In the genomic region with DNA sequence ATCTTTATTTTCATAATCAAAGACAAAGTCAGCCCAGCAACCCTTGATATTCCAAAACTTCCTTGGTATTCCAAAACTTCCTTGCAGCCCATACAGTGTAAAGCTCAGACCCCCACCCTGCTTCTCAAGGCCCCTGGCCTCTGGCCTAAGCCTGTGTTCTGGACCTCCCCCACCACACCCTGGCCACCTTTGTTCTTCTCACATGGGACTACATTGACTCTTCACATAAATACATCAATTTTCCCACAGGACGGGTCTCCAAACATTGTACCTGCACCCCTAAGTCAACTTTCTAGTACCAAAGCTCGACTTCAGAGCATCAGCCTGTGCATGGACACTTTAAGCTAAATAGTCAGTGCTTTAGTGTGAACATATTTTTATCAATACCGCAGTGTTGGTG, we compare ENCODE assay signal across 38 cellular contexts. TPM values are rescaled to one million over a fixed set of nuclear protein-coding genes. Genes with fewer than 3 reads are reported as not detected.
"Had no signal": no experiment of that assay in that cellular context is flagged by ENCODE, and none has a peak within 500 bp of the region (broad histone marks: within the 10 kb centered on the region; RNA-seq: fewer than 3 reads in every experiment).

No MANE protein-coding gene starts in this region.

- H3K36me3 ChIP-seq: MG63 had no signal

- H3K27ac ChIP-seq: KMS-11 had no signal

- H3K27me3 ChIP-seq: MG63 had no signal

- H3K4me3 ChIP-seq: MG63 had no signal

- DNase-seq: Karpas-422, Kasumi-1, KG1, MG63, MM.1S, MV-4-11, NCI-H1048, NCI-H1092, NCI-H1092 treated with DMSO at 0.1 percent for 48 hours, NCI-H1105, NCI-H1105 treated with DMSO at 0.1 percent for 48 hours, NCI-H1417, NCI-H1417 treated with DMSO at 0.1 percent for 48 hours, NCI-H1436, NCI-H1436 treated with DMSO at 0.1 percent for 48 hours, NCI-H146, NCI-H1694, NCI-H1694 treated with DMSO at 0.1 percent for 48 hours, NCI-H187, NCI-H187 treated with DMSO at 0.1 percent for 48 hours, NCI-H1930, NCI-H2029, NCI-H2029 treated with DMSO at 0.1 percent for 48 hours, NCI-H2081, NCI-H2081 treated with DMSO at 0.1 percent for 48 hours, NCI-H2107, NCI-H2171, NCI-H2227 treated with DMSO at 0.1 percent for 48 hours, NCI-H226, NCI-H345, NCI-H446, NCI-H446 treated with DMSO at 0.1 percent for 48 hours, NCI-H510A had no signal

RNA-seq across cellular contexts. Expression of gene DRGX, which starts 40.7 kb away (rescaled TPM):
- total RNA-seq: LHCN-M2, M059J, MCF 10A, NCI-H460 had no signal

RNA-seq across cellular contexts. Expression of gene C10orf71, which starts 56.3 kb away (rescaled TPM):
- total RNA-seq: LHCN-M2, M059J, MCF 10A, NCI-H460 had no signal
